1 cellular context compared by ENCODE assay signal in the genomic region with DNA sequence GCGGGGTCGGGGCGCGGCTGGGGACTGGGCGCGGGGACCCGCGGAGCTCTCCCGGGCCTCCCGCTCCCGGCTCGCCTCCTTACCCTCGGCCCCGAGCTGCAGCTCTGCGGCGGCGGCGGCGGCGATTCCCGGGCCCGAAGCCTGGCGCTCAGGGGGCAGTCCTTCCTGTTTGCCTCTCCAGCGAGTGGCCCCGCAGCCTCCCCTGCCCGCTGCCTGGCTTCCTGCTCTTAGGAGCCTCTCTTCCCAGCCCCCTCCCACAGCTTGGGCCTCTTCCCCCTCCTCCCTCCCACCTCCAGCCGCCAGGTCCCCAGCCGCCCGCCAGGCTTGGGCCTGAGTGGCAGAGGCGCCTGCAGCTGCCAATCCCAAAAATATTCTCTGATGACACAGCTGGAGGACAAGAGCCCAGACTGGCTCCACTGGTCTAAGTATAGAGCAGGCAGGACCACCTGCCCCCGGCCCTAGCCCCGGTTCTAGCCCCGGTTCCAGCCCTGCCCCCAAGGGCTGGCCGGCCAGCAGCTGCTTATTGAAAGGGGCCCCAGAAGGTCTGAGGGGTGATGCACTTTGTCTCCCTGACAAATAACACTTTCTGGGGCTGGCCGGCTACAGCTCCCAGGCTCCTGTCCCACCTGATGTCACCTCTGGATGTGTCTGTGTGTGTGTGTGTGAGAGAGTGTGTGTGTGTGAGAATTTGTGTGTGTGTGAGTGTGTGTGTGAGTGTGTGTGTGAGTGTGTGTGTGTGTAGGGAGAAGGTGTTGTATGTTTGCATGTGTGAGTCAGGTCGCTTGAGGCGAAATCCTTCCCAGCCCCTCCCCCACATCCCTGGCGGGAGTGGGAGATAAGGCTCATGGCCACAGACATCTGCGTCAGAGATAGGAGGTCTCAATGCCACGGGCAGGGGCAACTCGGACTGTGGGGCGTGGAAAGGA.
TF ChIP-seq lines count a peak whose summit lies in the region.

A gene (minus strand): TSS at position 229 of the 926 bp plus-strand sequence. CDS start 307 bp downstream, outside the sequence.

TF ChIP-seq in WTC11, 78 proteins besides CTCF, POLR2A, EP300 and RAD21 (continued from another document):
- TF ChIP-seq, protein P1, sequence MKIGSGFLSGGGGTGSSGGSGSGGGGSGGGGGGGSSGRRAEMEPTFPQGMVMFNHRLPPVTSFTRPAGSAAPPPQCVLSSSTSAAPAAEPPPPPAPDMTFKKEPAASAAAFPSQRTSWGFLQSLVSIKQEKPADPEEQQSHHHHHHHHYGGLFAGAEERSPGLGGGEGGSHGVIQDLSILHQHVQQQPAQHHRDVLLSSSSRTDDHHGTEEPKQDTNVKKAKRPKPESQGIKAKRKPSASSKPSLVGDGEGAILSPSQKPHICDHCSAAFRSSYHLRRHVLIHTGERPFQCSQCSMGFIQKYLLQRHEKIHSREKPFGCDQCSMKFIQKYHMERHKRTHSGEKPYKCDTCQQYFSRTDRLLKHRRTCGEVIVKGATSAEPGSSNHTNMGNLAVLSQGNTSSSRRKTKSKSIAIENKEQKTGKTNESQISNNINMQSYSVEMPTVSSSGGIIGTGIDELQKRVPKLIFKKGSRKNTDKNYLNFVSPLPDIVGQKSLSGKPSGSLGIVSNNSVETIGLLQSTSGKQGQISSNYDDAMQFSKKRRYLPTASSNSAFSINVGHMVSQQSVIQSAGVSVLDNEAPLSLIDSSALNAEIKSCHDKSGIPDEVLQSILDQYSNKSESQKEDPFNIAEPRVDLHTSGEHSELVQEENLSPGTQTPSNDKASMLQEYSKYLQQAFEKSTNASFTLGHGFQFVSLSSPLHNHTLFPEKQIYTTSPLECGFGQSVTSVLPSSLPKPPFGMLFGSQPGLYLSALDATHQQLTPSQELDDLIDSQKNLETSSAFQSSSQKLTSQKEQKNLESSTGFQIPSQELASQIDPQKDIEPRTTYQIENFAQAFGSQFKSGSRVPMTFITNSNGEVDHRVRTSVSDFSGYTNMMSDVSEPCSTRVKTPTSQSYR (CRISPR knock-in tag; IDR thresholded peaks at IDR 0.05), result 0 out of 2 replicates have a peak, but pooled peaks have one; percentile 10
- TF ChIP-seq JUN (CRISPR knock-in tag; IDR thresholded peaks at IDR 0.05) (no peak), TEAD1 (CRISPR knock-in tag; IDR thresholded peaks at IDR 0.05) (no peak), CREB1 (CRISPR knock-in tag; IDR thresholded peaks at IDR 0.05) (no peak), TP53 (CRISPR knock-in tag; IDR thresholded peaks at IDR 0.05) (no peak), KAT7 (CRISPR knock-in tag; IDR thresholded peaks at IDR 0.05; ENCODE audit: borderline replicate concordance) (no peak), GABPB1 (CRISPR knock-in tag; IDR thresholded peaks at IDR 0.05) (peak; percentile 37; the same call in 1 of the 2 replicates)
- TF ChIP-seq, protein P2, sequence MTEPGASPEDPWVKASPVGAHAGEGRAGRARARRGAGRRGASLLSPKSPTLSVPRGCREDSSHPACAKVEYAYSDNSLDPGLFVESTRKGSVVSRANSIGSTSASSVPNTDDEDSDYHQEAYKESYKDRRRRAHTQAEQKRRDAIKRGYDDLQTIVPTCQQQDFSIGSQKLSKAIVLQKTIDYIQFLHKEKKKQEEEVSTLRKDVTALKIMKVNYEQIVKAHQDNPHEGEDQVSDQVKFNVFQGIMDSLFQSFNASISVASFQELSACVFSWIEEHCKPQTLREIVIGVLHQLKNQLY (CRISPR knock-in tag; IDR thresholded peaks at IDR 0.05), result no peak
- TF ChIP-seq, protein P3, sequence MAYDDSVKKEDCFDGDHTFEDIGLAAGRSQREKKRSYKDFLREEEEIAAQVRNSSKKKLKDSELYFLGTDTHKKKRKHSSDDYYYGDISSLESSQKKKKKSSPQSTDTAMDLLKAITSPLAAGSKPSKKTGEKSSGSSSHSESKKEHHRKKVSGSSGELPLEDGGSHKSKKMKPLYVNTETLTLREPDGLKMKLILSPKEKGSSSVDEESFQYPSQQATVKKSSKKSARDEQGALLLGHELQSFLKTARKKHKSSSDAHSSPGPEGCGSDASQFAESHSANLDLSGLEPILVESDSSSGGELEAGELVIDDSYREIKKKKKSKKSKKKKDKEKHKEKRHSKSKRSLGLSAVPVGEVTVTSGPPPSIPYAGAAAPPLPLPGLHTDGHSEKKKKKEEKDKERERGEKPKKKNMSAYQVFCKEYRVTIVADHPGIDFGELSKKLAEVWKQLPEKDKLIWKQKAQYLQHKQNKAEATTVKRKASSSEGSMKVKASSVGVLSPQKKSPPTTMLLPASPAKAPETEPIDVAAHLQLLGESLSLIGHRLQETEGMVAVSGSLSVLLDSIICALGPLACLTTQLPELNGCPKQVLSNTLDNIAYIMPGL (CRISPR knock-in tag; IDR thresholded peaks at IDR 0.05), result 0 out of 2 replicates have a peak, but pooled peaks have one; percentile 39
- TF ChIP-seq, protein P4, sequence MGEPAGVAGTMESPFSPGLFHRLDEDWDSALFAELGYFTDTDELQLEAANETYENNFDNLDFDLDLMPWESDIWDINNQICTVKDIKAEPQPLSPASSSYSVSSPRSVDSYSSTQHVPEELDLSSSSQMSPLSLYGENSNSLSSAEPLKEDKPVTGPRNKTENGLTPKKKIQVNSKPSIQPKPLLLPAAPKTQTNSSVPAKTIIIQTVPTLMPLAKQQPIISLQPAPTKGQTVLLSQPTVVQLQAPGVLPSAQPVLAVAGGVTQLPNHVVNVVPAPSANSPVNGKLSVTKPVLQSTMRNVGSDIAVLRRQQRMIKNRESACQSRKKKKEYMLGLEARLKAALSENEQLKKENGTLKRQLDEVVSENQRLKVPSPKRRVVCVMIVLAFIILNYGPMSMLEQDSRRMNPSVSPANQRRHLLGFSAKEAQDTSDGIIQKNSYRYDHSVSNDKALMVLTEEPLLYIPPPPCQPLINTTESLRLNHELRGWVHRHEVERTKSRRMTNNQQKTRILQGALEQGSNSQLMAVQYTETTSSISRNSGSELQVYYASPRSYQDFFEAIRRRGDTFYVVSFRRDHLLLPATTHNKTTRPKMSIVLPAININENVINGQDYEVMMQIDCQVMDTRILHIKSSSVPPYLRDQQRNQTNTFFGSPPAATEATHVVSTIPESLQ (CRISPR knock-in tag; IDR thresholded peaks at IDR 0.05), result no peak
- TF ChIP-seq, protein P5, sequence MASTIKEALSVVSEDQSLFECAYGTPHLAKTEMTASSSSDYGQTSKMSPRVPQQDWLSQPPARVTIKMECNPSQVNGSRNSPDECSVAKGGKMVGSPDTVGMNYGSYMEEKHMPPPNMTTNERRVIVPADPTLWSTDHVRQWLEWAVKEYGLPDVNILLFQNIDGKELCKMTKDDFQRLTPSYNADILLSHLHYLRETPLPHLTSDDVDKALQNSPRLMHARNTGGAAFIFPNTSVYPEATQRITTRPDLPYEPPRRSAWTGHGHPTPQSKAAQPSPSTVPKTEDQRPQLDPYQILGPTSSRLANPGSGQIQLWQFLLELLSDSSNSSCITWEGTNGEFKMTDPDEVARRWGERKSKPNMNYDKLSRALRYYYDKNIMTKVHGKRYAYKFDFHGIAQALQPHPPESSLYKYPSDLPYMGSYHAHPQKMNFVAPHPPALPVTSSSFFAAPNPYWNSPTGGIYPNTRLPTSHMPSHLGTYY (CRISPR knock-in tag; IDR thresholded peaks at IDR 0.05), result no peak
- TF ChIP-seq, protein P6, sequence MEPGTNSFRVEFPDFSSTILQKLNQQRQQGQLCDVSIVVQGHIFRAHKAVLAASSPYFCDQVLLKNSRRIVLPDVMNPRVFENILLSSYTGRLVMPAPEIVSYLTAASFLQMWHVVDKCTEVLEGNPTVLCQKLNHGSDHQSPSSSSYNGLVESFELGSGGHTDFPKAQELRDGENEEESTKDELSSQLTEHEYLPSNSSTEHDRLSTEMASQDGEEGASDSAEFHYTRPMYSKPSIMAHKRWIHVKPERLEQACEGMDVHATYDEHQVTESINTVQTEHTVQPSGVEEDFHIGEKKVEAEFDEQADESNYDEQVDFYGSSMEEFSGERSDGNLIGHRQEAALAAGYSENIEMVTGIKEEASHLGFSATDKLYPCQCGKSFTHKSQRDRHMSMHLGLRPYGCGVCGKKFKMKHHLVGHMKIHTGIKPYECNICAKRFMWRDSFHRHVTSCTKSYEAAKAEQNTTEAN (CRISPR knock-in tag; IDR thresholded peaks at IDR 0.05), result peak; percentile 37; the same call in 1 of the 2 replicates
- TF ChIP-seq, protein P7, sequence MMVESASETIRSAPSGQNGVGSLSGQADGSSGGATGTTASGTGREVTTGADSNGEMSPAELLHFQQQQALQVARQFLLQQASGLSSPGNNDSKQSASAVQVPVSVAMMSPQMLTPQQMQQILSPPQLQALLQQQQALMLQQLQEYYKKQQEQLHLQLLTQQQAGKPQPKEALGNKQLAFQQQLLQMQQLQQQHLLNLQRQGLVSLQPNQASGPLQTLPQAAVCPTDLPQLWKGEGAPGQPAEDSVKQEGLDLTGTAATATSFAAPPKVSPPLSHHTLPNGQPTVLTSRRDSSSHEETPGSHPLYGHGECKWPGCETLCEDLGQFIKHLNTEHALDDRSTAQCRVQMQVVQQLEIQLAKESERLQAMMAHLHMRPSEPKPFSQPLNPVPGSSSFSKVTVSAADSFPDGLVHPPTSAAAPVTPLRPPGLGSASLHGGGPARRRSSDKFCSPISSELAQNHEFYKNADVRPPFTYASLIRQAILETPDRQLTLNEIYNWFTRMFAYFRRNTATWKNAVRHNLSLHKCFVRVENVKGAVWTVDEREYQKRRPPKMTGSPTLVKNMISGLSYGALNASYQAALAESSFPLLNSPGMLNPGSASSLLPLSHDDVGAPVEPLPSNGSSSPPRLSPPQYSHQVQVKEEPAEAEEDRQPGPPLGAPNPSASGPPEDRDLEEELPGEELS (CRISPR knock-in tag; IDR thresholded peaks at IDR 0.05), result peak; percentile 55
